ENCODE assay signal across 22 cellular contexts in genomic region chr3:58216496-58217197, GRCh38. TPM values are rescaled to one million over a fixed set of nuclear protein-coding genes. Genes with fewer than 3 reads are reported as not detected.
DNase-seq lines count a peak whose midpoint lies in the region; ATAC-seq and TF ChIP-seq lines count a peak whose summit lies in the region.
"Had no signal": no experiment of that assay in that cellular context is flagged by ENCODE, and none has a peak within 500 bp of the region (broad histone marks: within the 10 kb centered on the region; RNA-seq: fewer than 3 reads in every experiment).

No MANE protein-coding gene starts in this region.

- no peak overlapping the region for H3K9ac ChIP-seq in neuronal stem cell (ENCODE audit: low read depth, low read length, poor library complexity)

- peak; percentile 18 for DNase-seq in ELR (ENCODE audit: low read depth)
- DNase-seq in PC-9 = peak in 1 of 2 experiments; percentile 55
- DNase-seq in neuronal stem cell (ENCODE audit: low spot score) = peak; percentile 23
- DNase-seq in activated CD8-positive, alpha-beta memory T cell treated with anti-CD3 and anti-CD28 coated beads, Interleukin-2, amount 50 U/mL, for 4 hours = no peak
- no peak for DNase-seq in CD1c-positive myeloid dendritic cell (ENCODE audit: extremely low spot score)
- no peak for DNase-seq in mesenteric fat pad (ENCODE audit: low spot score)
- DNase-seq in HK-2 (ENCODE audit: unreplicated experiment) = no peak
- DNase-seq: DMS153, NCI-H1105 treated with DMSO at 0.1 percent for 48 hours had no signal

- BruUV-seq in PC-9 (replicated peaks; lab: Mats Ljungman, UMichigan) = no TSS peak

- H2BK12ac ChIP-seq in neuronal stem cell (ENCODE audit: low read length) = no peak overlapping the region

- TF ChIP-seq CTCF in PC-9 (conservative IDR thresholded peaks at IDR 0.05) = no peak

- CTCF ChIA-PET in PC-9 (lab: Charles Lee) = interaction anchor here (0.7 to 1.5 kb wide), 4 partner anchors 13 to 83 kb away, joined by 3 to 7 read pairs (median 6); no protein-coding TSS in a partner anchor

- H2BK5ac ChIP-seq in neuronal stem cell (ENCODE audit: low read length) = no peak overlapping the region

- no peak overlapping the region for H2AK5ac ChIP-seq in neuronal stem cell (ENCODE audit: low read depth, low read length)

- H3K9me2 ChIP-seq in PC-9 (ENCODE audit: insufficient read depth) = no peaks in the 10 kb centered on the region

- no peaks in the 10 kb centered on the region for H3K79me1 ChIP-seq in neuronal stem cell (ENCODE audit: low read depth, low read length)

- H2BK15ac ChIP-seq in neuronal stem cell (ENCODE audit: low read length) = no peak overlapping the region

- no peaks in the 10 kb centered on the region for H3K36me3 ChIP-seq in PC-9 (ENCODE audit: low read depth)
- no peaks in the 10 kb centered on the region for H3K36me3 ChIP-seq in neuronal stem cell (replicated peaks in 1 of 2; ENCODE audit: control insufficient read depth in 2 of 2, insufficient read depth in 2 of 2, low read length in 2 of 2)
- H3K36me3 ChIP-seq: pancreas, sigmoid colon, thyroid gland had no signal

- no peak overlapping the region for H2BK120ac ChIP-seq in neuronal stem cell (ENCODE audit: low read depth, low read length)

- intact Hi-C loops in PC-9 (cut with micrococcal nuclease; ENCODE audit: unreplicated experiment) = loop anchor here (1.0 kb wide), 3 partner anchors 10 to 84 kb away; no protein-coding TSS in a partner anchor

- no peak overlapping the region for H3K23ac ChIP-seq in neuronal stem cell (ENCODE audit: low read depth, low read length, poor library complexity)

- peak; percentile 72 for ATAC-seq in esophagus mucosa

- H3K14ac ChIP-seq in neuronal stem cell (ENCODE audit: low read length) = no peak overlapping the region

- POLR2A ChIA-PET in PC-9 (lab: Charles Lee; ENCODE audit: unreplicated experiment) = no interaction called here

- no peak overlapping the region for H4K8ac ChIP-seq in neuronal stem cell (ENCODE audit: low read depth, low read length)

- no peak overlapping the region for H3K4ac ChIP-seq in neuronal stem cell (ENCODE audit: low read length)

- no peaks in the 10 kb centered on the region for H4K20me1 ChIP-seq in PC-9 (ENCODE audit: insufficient read depth)

- peaks cover 43% of the 10 kb centered on the region for H3F3A ChIP-seq in PC-9 (ENCODE audit: insufficient read depth, low read depth)

- no peaks in the 10 kb centered on the region for H3K79me2 ChIP-seq in PC-9 (ENCODE audit: low read depth)

- H3K9me3 ChIP-seq in PC-9 (ENCODE audit: insufficient read depth, low read depth) (no peaks in the 10 kb centered on the region), neuronal stem cell (replicated peaks in 1 of 2; ENCODE audit: control insufficient read depth in 2 of 2, insufficient read depth in 1 of 2, low read depth in 1 of 2, low read length in 2 of 2) (no peaks in the 10 kb centered on the region)
- H3K9me3 ChIP-seq: body of pancreas, pancreas, sigmoid colon, thyroid gland had no signal

- H3K4me3 ChIP-seq in PC-9 (no peak overlapping the region), neuronal stem cell (ENCODE audit: low read length in 2 of 2) (no peak overlapping the region)
- H3K4me3 ChIP-seq: body of pancreas, pancreas, sigmoid colon, thyroid gland had no signal

- H2AFZ ChIP-seq in PC-9 (no peak overlapping the region), neuronal stem cell (ENCODE audit: low read length) (no peak overlapping the region)

- H4K91ac ChIP-seq in neuronal stem cell (ENCODE audit: low read depth, low read length, poor library complexity) = no peak overlapping the region

- no peaks in the 10 kb centered on the region for H3K27me3 ChIP-seq in PC-9 (ENCODE audit: insufficient read depth, low read depth)
- peaks cover 0 to 37% (median 7%) of the 10 kb centered on the region in 3 experiments for H3K27me3 ChIP-seq in neuronal stem cell (ENCODE audit: control insufficient read depth in 3 of 3, insufficient read depth in 3 of 3, low read depth in 1 of 3, low read length in 3 of 3)
- H3K27me3 ChIP-seq: pancreas, sigmoid colon, thyroid gland had no signal

- peaks cover 43% of the 10 kb centered on the region for H3K4me1 ChIP-seq in PC-9 (replicated peaks; ENCODE audit: insufficient read depth)
- peaks cover 0 to 8% of the 10 kb centered on the region in 2 donors for H3K4me1 ChIP-seq in neuronal stem cell (ENCODE audit: control insufficient read depth in 2 of 2, insufficient read depth in 1 of 2, low read depth in 1 of 2, low read length in 2 of 2)

- H3K4me2 ChIP-seq in PC-9 = peak overlapping the region; percentile 72
- no peak overlapping the region for H3K4me2 ChIP-seq in neuronal stem cell (ENCODE audit: insufficient read depth, low read length, poor library complexity, severe bottlenecking)

- H3K27ac ChIP-seq in PC-9 (0 out of 2 replicates have a peak overlapping the region, but pooled peaks have one; percentile 33), neuronal stem cell (replicated peaks; ENCODE audit: low read length) (no peak overlapping the region)

- WGBS in neuronal stem cell (ENCODE audit: extremely low coverage in 2 of 2, insufficient read length in 2 of 2, insufficient replicate concordance in 1 of 2), 2 donors = no CpG with 5 or more reads among the region's 10 CpGs

- no peak overlapping the region for H3K18ac ChIP-seq in neuronal stem cell (ENCODE audit: low read length)

RNA-seq across cellular contexts. Expression of gene DNASE1L3, which starts 5.9 kb away (rescaled TPM):
- total RNA-seq in PC-9 (2021) (not detected in 2 replicates), esophagus mucosa (2.7 TPM), mesenteric fat pad (5.1 TPM)
- not detected for polyA plus RNA-seq in neuronal stem cell (2013, experiment 1 of 2)
- polyA plus RNA-seq in neuronal stem cell (2013, experiment 2 of 2) = not detected
- total RNA-seq: activated naive CD8-positive, alpha-beta T cell treated with anti-CD3 and anti-CD28 coated beads, Interleukin-2, amount 10 ng/mL, durations not matched to agents 7 days and 5 days; activated T-helper 2 cell treated with anti-CD3 and anti-CD28 coated beads, Interferon-gamma antibody, Interleukin-2, Interleukin-4, amounts not matched to agents 10 μg/mL and 5 μg/mL and 100 μg/mL, durations not matched to agents 14 hours and 24 hours and 36 hours; CD4-positive, CD25-positive, alpha-beta regulatory T cell; fibroblast of villous mesenchyme; H1; HT1080; LHCN-M2 had no signal
- polyA plus RNA-seq: H1; naive thymus-derived CD4-positive, alpha-beta T cell had no signal

RNA-seq across cellular contexts. Expression of gene ABHD6, which starts 20.9 kb away (rescaled TPM):
- total RNA-seq in PC-9 (2021) (6.5 and 6.7 TPM in 2 replicates), esophagus mucosa (4.1 TPM), mesenteric fat pad (22.3 TPM)
- polyA plus RNA-seq in neuronal stem cell (2013, experiment 1 of 2) = 18.4 TPM
- 18.0 TPM for polyA plus RNA-seq in neuronal stem cell (2013, experiment 2 of 2)

Comparison
In these comparisons a context has a peak if more than half of its experiments do, and no peak if none do; other contexts are left out.
1. DNase-seq: peak in ELR (single experiment) and neuronal stem cell (single experiment); none in activated CD8-positive, alpha-beta memory T cell treated with anti-CD3 and anti-CD28 coated beads, Interleukin-2, amount 50 U/mL, for 4 hours (single experiment), CD1c-positive myeloid dendritic cell (single experiment), mesenteric fat pad (single experiment) and HK-2 (single experiment).